8 cellular contexts compared by ENCODE assay signal in the genomic region with DNA sequence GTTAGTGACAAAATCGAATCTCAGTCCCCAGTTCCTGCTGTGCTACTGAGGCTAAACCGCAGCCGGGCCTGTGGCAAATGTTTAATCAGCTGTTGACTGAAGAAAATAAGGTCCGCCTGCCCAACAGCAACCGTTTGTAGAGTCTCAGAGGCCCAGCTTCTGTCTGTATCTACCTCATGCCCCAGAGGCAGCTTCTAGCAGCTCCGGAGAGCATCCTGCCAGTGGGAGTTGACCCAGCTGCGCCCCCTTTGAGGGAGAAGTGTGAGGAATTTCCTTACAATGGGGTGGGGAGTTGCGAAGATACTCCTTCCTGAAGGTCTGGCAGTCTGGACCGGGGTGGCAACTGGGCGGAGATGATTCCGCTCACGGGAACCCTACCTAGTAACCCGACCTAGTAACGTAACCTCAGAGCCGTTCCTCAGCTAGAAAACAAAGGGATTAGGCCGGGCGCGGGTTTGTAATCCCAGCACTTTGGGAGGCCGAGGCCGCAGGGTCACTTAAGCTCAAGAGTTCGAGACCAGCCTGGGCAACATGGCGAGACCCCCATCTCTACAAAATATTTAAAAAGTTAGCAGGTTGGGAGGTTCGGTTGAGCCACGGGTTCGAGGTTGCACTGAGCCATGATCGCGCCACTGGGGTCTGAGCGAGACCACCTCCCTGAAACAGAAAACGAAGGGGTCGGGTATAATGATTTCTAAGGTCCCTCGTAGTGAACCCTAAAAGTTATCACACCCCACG. TPM values are rescaled to one million over a fixed set of nuclear protein-coding genes. Genes with fewer than 3 reads are reported as not detected.
A peak's percentile ranks its signal among the peaks of the same experiment; 100 is the strongest.
DNase-seq lines count a peak whose midpoint lies in the region; ATAC-seq and TF ChIP-seq lines count a peak whose summit lies in the region.

No MANE protein-coding gene starts in this region.

- H3K27me3 Mint-ChIP-seq in activated CD4-positive, alpha-beta memory T cell treated with anti-CD3 and anti-CD28 coated beads for 36 hours = no peaks in the 10 kb centered on the region

- H3K4me3 Mint-ChIP-seq in activated CD4-positive, alpha-beta memory T cell treated with anti-CD3 and anti-CD28 coated beads for 36 hours = peak overlapping the region; percentile 76

- ATAC-seq in upper lobe of left lung (ENCODE audit: low FRiP score in 2 of 2) (peak in 1 of 2 donors; percentile 41), HG03025 (IDR thresholded peaks at IDR 0.05; ENCODE audit: low FRiP score, unreplicated experiment) (no peak)

- CTCF ChIA-PET in HEK293 (lab: Yijun Ruan, JAX) = interaction anchor here (0.7 to 0.8 kb wide), 2 partner anchors 22 to 1110 kb away, joined by 3 to 6 read pairs; no protein-coding TSS in a partner anchor
- CTCF ChIA-PET in activated CD4-positive, alpha-beta memory T cell treated with anti-CD3 and anti-CD28 coated beads for 36 hours (lab: Charles Lee) = interaction anchor here (0.8 to 2.1 kb wide), 5 partner anchors 9 to 28 kb away, joined by 3 to 9 read pairs (median 4); a partner anchor contains a TSS

- H3K9me3 Mint-ChIP-seq in activated CD4-positive, alpha-beta memory T cell treated with anti-CD3 and anti-CD28 coated beads for 36 hours = no peaks in the 10 kb centered on the region

- intact Hi-C loops in activated CD4-positive, alpha-beta memory T cell treated with anti-CD3 and anti-CD28 coated beads for 36 hours (cut with micrococcal nuclease) = loop anchor here (5.0 kb wide), 1 partner anchor 44 kb away; no protein-coding TSS in a partner anchor

- 5 to 9% methylated on average over 13 to 32 of the region's 32 CpGs for WGBS in upper lobe of left lung, 2 donors

- no peak for TF ChIP-seq EP300 in upper lobe of left lung (IDR thresholded peaks at IDR 0.05)

- H3K4me1 ChIP-seq in HEK293 (ENCODE audit: control insufficient read depth, insufficient read depth, low read length) = peaks cover 3% of the 10 kb centered on the region; the same call in 1 of the 2 replicates
- peaks cover 59 to 68% of the 10 kb centered on the region in 2 donors for H3K4me1 ChIP-seq in mucosa of rectum (ENCODE audit: control insufficient read depth in 2 of 2, insufficient read depth in 2 of 2, low read length in 2 of 2)
- peaks cover 17 to 39% (median 24%) of the 10 kb centered on the region in 4 donors for H3K4me1 ChIP-seq in upper lobe of left lung

- TF ChIP-seq POLR2A in erythroblast (IDR thresholded peaks at IDR 0.05; ENCODE audit: low read length) (no peak), upper lobe of left lung (IDR thresholded peaks at IDR 0.05) (no peak)

- H3K9ac ChIP-seq in mucosa of rectum (ENCODE audit: low read depth in 1 of 2, low read length in 2 of 2) = peak overlapping the region; percentile 91 to 94

- peaks cover 8% of the 10 kb centered on the region for H3K36me3 Mint-ChIP-seq in activated CD4-positive, alpha-beta memory T cell treated with anti-CD3 and anti-CD28 coated beads for 36 hours

- peaks cover 0 to 17% of the 10 kb centered on the region in 2 experiments; a peak in 1 of 3 replicates for H3K36me3 ChIP-seq in HEK293 (ENCODE audit: control insufficient read depth in 2 of 2, insufficient read depth in 1 of 2, low read length in 2 of 2)
- H3K36me3 ChIP-seq in mucosa of rectum (ENCODE audit: control insufficient read depth in 2 of 2, insufficient read depth in 2 of 2, low read length in 2 of 2) = peaks cover 2 to 9% of the 10 kb centered on the region in 2 donors
- H3K36me3 ChIP-seq in upper lobe of left lung = peaks cover 0 to 12% (median 8%) of the 10 kb centered on the region in 4 donors

- peaks cover 42% of the 10 kb centered on the region for H3K4me1 Mint-ChIP-seq in activated CD4-positive, alpha-beta memory T cell treated with anti-CD3 and anti-CD28 coated beads for 36 hours (ENCODE audit: low read depth)

- peak overlapping the region; percentile 72 for H3K27ac Mint-ChIP-seq in activated CD4-positive, alpha-beta memory T cell treated with anti-CD3 and anti-CD28 coated beads for 36 hours

- no peaks in the 10 kb centered on the region for H3K27me3 ChIP-seq in mucosa of rectum (ENCODE audit: control insufficient read depth in 2 of 2, insufficient read depth in 2 of 2, low read length in 2 of 2)
- H3K27me3 ChIP-seq in upper lobe of left lung = no peaks in the 10 kb centered on the region

- H3K27ac ChIP-seq in HEK293 (ENCODE audit: extremely low read depth, low read depth, low read length) (peak overlapping the region; percentile 62; the same call in 1 of the 2 replicates), mucosa of rectum (ENCODE audit: low read depth in 2 of 2, low read length in 2 of 2) (peak overlapping the region; percentile 97 to 99), upper lobe of left lung (peak overlapping the region; percentile 86 to 97 (median 92))

- DNase-seq in DMS79 treated with DMSO at 0.1 percent for 48 hours (lab: John Stamatoyannopoulos, UW) (peak; percentile 25), NCI-H460 (ENCODE audit: extremely low read depth, low read depth) (peak; percentile 44), erythroblast (lab: John Stamatoyannopoulos, UW) (peak; percentile 58 to 60), upper lobe of left lung (peak in 1 of 2 donors; percentile 63)
- DNase-seq in activated CD4-positive, alpha-beta memory T cell treated with anti-CD3 and anti-CD28 coated beads for 36 hours = peak; percentile 61

- H3K4me3 ChIP-seq in HEK293 (ENCODE audit: low read depth, low read length) (peak overlapping the region; percentile 55), mucosa of rectum (ENCODE audit: low read length in 2 of 2) (peak overlapping the region; percentile 82 to 84), upper lobe of left lung (peak overlapping the region; percentile 55 to 98 (median 92))

- POLR2A ChIA-PET in HEK293 (lab: Yijun Ruan, JAX) = interaction anchor here (0.6 to 2.2 kb wide), 4 partner anchors 9 to 715 kb away, joined by 3 to 18 read pairs (median 4); partner anchors contain the start of gene REPIN1
- POLR2A ChIA-PET in activated CD4-positive, alpha-beta memory T cell treated with anti-CD3 and anti-CD28 coated beads for 36 hours (lab: Charles Lee) = interaction anchor here (1.1 to 3.1 kb wide), 4 partner anchors 10 to 56 kb away, joined by 3 to 28 read pairs (median 4); partner anchors contain the start of genes ACTR3C, LRRC61 and REPIN1

- TF ChIP-seq CTCF in HEK293 (tag by site-specific recombination; IDR thresholded peaks at IDR 0.05) (peak; percentile 71), upper lobe of left lung (IDR thresholded peaks at IDR 0.05) (no peak)

- H3K9me3 ChIP-seq in HEK293 (ENCODE audit: control insufficient read depth, insufficient read depth, low read depth, low read length) (no peaks in the 10 kb centered on the region), mucosa of rectum (ENCODE audit: control insufficient read depth in 2 of 2, low read length in 2 of 2) (no peaks in the 10 kb centered on the region), upper lobe of left lung (no peaks in the 10 kb centered on the region)

TF ChIP-seq in HEK293, 187 proteins besides CTCF, POLR2A, EP300 and RAD21 (continues in another document):
- TF ChIP-seq ZSCAN18 (tag by site-specific recombination; IDR thresholded peaks at IDR 0.05) = no peak

RNA-seq across cellular contexts. Expression of gene ZNF775, which starts 0.8 kb away (rescaled TPM):
- 3.8 and 4.4 TPM in 2 replicates for total RNA-seq in NCI-H460 (2014; rRNA removed; shearing (Covaris generic))
- 8.3 and 15.5 TPM in 2 replicates for polyA plus RNA-seq in NCI-H460 (2014; cell fraction: nucleus; rRNA removed)
- total RNA-seq in activated CD4-positive, alpha-beta memory T cell treated with anti-CD3 and anti-CD28 coated beads for 36 hours = 1 to 10 TPM; 6.0 to 6.8 TPM
- 1 to 10 TPM; 3.0 to 6.5 (median 5.5) TPM for total RNA-seq in upper lobe of left lung

RNA-seq across cellular contexts. Expression of gene REPIN1, which starts 9.7 kb away (rescaled TPM):
- 104 and 111 TPM in 2 replicates for total RNA-seq in NCI-H460 (2014; rRNA removed; shearing (Covaris generic))
- 256 and 281 TPM in 2 replicates for polyA plus RNA-seq in NCI-H460 (2014; cell fraction: nucleus; rRNA removed)
- total RNA-seq in activated CD4-positive, alpha-beta memory T cell treated with anti-CD3 and anti-CD28 coated beads for 36 hours = 10 to 100 TPM; 52.3 to 56.9 TPM
- 100 to 1,000 TPM in 4 of 6 donors, 10 to 100 TPM in 2; 65.2 to 125 (median 105) TPM for total RNA-seq in upper lobe of left lung

RNA-seq across cellular contexts. Expression of gene RARRES2, which starts 36.9 kb away (rescaled TPM):
- not detected in 2 replicates for total RNA-seq in NCI-H460 (2014; rRNA removed; shearing (Covaris generic))
- polyA plus RNA-seq in NCI-H460 (2014; cell fraction: nucleus; rRNA removed) = not detected in 2 replicates
- total RNA-seq in activated CD4-positive, alpha-beta memory T cell treated with anti-CD3 and anti-CD28 coated beads for 36 hours = not detected
- total RNA-seq in upper lobe of left lung = 100 to 1,000 TPM in 5 of 6 donors, 10 to 100 TPM in 1; 54.2 to 303 (median 160) TPM

RNA-seq across cellular contexts. Expression of gene ACTR3C, which starts 54.9 kb away (rescaled TPM):
- not detected in 2 replicates for total RNA-seq in NCI-H460 (2014; rRNA removed; shearing (Covaris generic))
- polyA plus RNA-seq in NCI-H460 (2014; cell fraction: nucleus; rRNA removed) = not detected in 2 replicates
- total RNA-seq in activated CD4-positive, alpha-beta memory T cell treated with anti-CD3 and anti-CD28 coated beads for 36 hours = 1 to 10 TPM; 8.0 to 8.8 TPM
- 100 to 1,000 TPM in 1 of 6 donors, 10 to 100 TPM in 5; 12.1 to 123 (median 24.1) TPM for total RNA-seq in upper lobe of left lung

RNA-seq across cellular contexts. Expression of gene LRRC61, which starts 55.1 kb away (rescaled TPM):
- total RNA-seq in NCI-H460 (2014; rRNA removed; shearing (Covaris generic)) = 0.47 TPM in 1 of 2 replicates, not detected in the other
- polyA plus RNA-seq in NCI-H460 (2014; cell fraction: nucleus; rRNA removed) = not detected in 2 replicates
- 10 to 100 TPM; 26.1 to 27.1 TPM for total RNA-seq in activated CD4-positive, alpha-beta memory T cell treated with anti-CD3 and anti-CD28 coated beads for 36 hours
- total RNA-seq in upper lobe of left lung = 10 to 100 TPM; 15.4 to 31.4 (median 19.2) TPM

Comparison
In these comparisons a context has a peak if more than half of its experiments do, and no peak if none do; other contexts are left out.
1. RNA of gene RARRES2, which starts 36.9 kb away (total RNA-seq): 54.2 to 303 TPM in upper lobe of left lung; not detected in activated CD4-positive, alpha-beta memory T cell treated with anti-CD3 and anti-CD28 coated beads for 36 hours and not detected in NCI-H460; every median in the first group is over 10 times any median in the second.
2. Peak in every context shown above with its lines, with median percentiles within 50 percentile points of each other: H3K27ac ChIP-seq and H3K4me3 ChIP-seq.